ENCODE assay signal across 9 cellular contexts in genomic region chr3:46848271-46849097, GRCh38. TPM values are rescaled to one million over a fixed set of nuclear protein-coding genes. Genes with fewer than 3 reads are reported as not detected.
A peak's percentile ranks its signal among the peaks of the same experiment; 100 is the strongest.
DNase-seq lines count a peak whose midpoint lies in the region; ATAC-seq, FAIRE-seq and TF ChIP-seq lines count a peak whose summit lies in the region.
"Had no signal": no experiment of that assay in that cellular context is flagged by ENCODE, and none has a peak within 500 bp of the region (broad histone marks: within the 10 kb centered on the region; RNA-seq: fewer than 3 reads in every experiment).

No MANE protein-coding gene starts in this region.

- no peak overlapping the region; the same call in 1 of the 2 replicates for H3K27ac Mint-ChIP-seq in HFFc6
- no peak overlapping the region for H3K27ac Mint-ChIP-seq in activated naive CD8-positive, alpha-beta T cell treated with anti-CD3 and anti-CD28 coated beads for 36 hours

- DNase-seq in AG10803 (ENCODE audit: low read depth) (peak; percentile 38), HFFc6 (peak; percentile 38), keratinocyte (ENCODE audit: low read depth, low spot score) (no peak), aorta (peak; percentile 57 to 77), occipital lobe (lab: John Stamatoyannopoulos, UW) (no peak), NCI-H1436 treated with DMSO at 0.1 percent for 48 hours (lab: John Stamatoyannopoulos, UW) (no peak)
- peak; percentile 46 for DNase-seq in activated naive CD8-positive, alpha-beta T cell treated with anti-CD3 and anti-CD28 coated beads for 36 hours

- H2AFZ ChIP-seq in keratinocyte (ENCODE audit: control insufficient read depth, low read length) = no peak overlapping the region

- H3K4me3 ChIP-seq in AG10803 (ENCODE audit: low read length) = no peak overlapping the region
- H3K4me3 ChIP-seq in keratinocyte (ENCODE audit: control insufficient read depth in 2 of 3, extremely low read depth in 1 of 3, insufficient read depth in 2 of 3, low read depth in 1 of 3, low read length in 3 of 3) = no peak overlapping the region
- H3K4me3 ChIP-seq in aorta (ENCODE audit: low read length in 2 of 2) = no peak overlapping the region
- H3K4me3 ChIP-seq: body of pancreas had no signal

- H3K4me1 ChIP-seq in keratinocyte (ENCODE audit: control insufficient read depth, extremely low read depth, insufficient read depth, low read length) (peaks cover 5% of the 10 kb centered on the region), aorta (ENCODE audit: control insufficient read depth in 1 of 2, insufficient read depth in 2 of 2, low read length in 2 of 2) (no peaks in the 10 kb centered on the region)

- H3K9me3 ChIP-seq in keratinocyte (ENCODE audit: control insufficient read depth, low read depth, low read length) (no peaks in the 10 kb centered on the region), aorta (ENCODE audit: control insufficient read depth, low read length) (no peaks in the 10 kb centered on the region)
- H3K9me3 ChIP-seq: body of pancreas had no signal

- H3K27me3 Mint-ChIP-seq in HFFc6 (ENCODE audit: insufficient read depth) = peaks cover 17% of the 10 kb centered on the region
- H3K27me3 Mint-ChIP-seq in activated naive CD8-positive, alpha-beta T cell treated with anti-CD3 and anti-CD28 coated beads for 36 hours = peaks cover 5% of the 10 kb centered on the region

- no peaks in the 10 kb centered on the region; the same call in 1 of the 2 replicates for H3K9me3 Mint-ChIP-seq in HFFc6
- no peaks in the 10 kb centered on the region for H3K9me3 Mint-ChIP-seq in activated naive CD8-positive, alpha-beta T cell treated with anti-CD3 and anti-CD28 coated beads for 36 hours

- no peak for FAIRE-seq in keratinocyte (lab: Jason Lieb, UNC)

- no peak overlapping the region for H3K4me2 ChIP-seq in keratinocyte (ENCODE audit: control insufficient read depth, extremely low read depth, insufficient read depth, low read depth, low read length)

- peaks cover 18% of the 10 kb centered on the region for H3K4me1 Mint-ChIP-seq in HFFc6 (ENCODE audit: low read depth)
- no peaks in the 10 kb centered on the region for H3K4me1 Mint-ChIP-seq in activated naive CD8-positive, alpha-beta T cell treated with anti-CD3 and anti-CD28 coated beads for 36 hours

- no peaks in the 10 kb centered on the region for H4K20me1 ChIP-seq in keratinocyte (ENCODE audit: control insufficient read depth, extremely low read depth, insufficient read depth, low read length)

- TF ChIP-seq CTCF in AG10803 (conservative IDR thresholded peaks at IDR 0.05; ENCODE audit: low read length) (peak; percentile 56), HFFc6 (IDR thresholded peaks at IDR 0.05) (peak; percentile 78), keratinocyte (optimal IDR thresholded peaks at IDR 0.05 in 1 of 3, IDR thresholded peaks at IDR 0.05 in 1 of 3, conservative IDR thresholded peaks at IDR 0.05 in 1 of 3; ENCODE audit: extremely low read depth in 1 of 3, insufficient read depth in 2 of 3, low read length in 3 of 3) (peak in 2 of 3 experiments; percentile 57 to 61)

- ATAC-seq in aorta (ENCODE audit: low FRiP score) (no peak), GM21423 (IDR thresholded peaks at IDR 0.05; ENCODE audit: unreplicated experiment) (no peak)
- ATAC-seq: body of pancreas had no signal

- WGBS in aorta, 2 donors = 62 to 64% methylated on average over 14 of the region's 14 CpGs

- no peak overlapping the region for H3K4me3 Mint-ChIP-seq in HFFc6
- H3K4me3 Mint-ChIP-seq in activated naive CD8-positive, alpha-beta T cell treated with anti-CD3 and anti-CD28 coated beads for 36 hours = no peak overlapping the region

- intact Hi-C loops in aorta (cut with DNase I) = loop anchor here in 1 of 2 donors (5.0 kb wide), 1 partner anchor 141 kb away; no protein-coding TSS in a partner anchor

- no peaks in the 10 kb centered on the region for H3K36me3 Mint-ChIP-seq in HFFc6 (ENCODE audit: low read depth)
- no peaks in the 10 kb centered on the region for H3K36me3 Mint-ChIP-seq in activated naive CD8-positive, alpha-beta T cell treated with anti-CD3 and anti-CD28 coated beads for 36 hours

- no peak overlapping the region for H3K27ac ChIP-seq in keratinocyte (ENCODE audit: control insufficient read depth, insufficient read depth, low read length)
- no peak overlapping the region for H3K27ac ChIP-seq in aorta (ENCODE audit: low read depth in 1 of 2, low read length in 2 of 2)
- H3K27ac ChIP-seq: body of pancreas had no signal

- H3K9ac ChIP-seq in keratinocyte (ENCODE audit: control insufficient read depth, extremely low read depth, insufficient read depth, low read length) = no peak overlapping the region

- H3K27me3 ChIP-seq in keratinocyte (ENCODE audit: control insufficient read depth, extremely low read depth, insufficient read depth, low read length) (peaks cover 18% of the 10 kb centered on the region), aorta (ENCODE audit: control insufficient read depth in 1 of 2, insufficient read depth in 2 of 2, low read length in 1 of 2) (no peaks in the 10 kb centered on the region)
- H3K27me3 ChIP-seq: body of pancreas had no signal

- no peaks in the 10 kb centered on the region for H3K79me2 ChIP-seq in keratinocyte (ENCODE audit: control insufficient read depth, insufficient read depth, low read length)

- dilution Hi-C loops in keratinocyte (cut with MboI; ENCODE audit: extremely low pct_ligation_motif_present, low sequenced_read_pairs) = no loop called here

- H3K36me3 ChIP-seq in keratinocyte (ENCODE audit: control insufficient read depth in 2 of 2, extremely low read depth in 1 of 2, insufficient read depth in 2 of 2, low read length in 2 of 2) = no peaks in the 10 kb centered on the region
- no peaks in the 10 kb centered on the region for H3K36me3 ChIP-seq in aorta (ENCODE audit: control insufficient read depth in 1 of 2, insufficient read depth in 2 of 2, low read length in 1 of 2)

- H3K9me1 ChIP-seq in keratinocyte (ENCODE audit: control insufficient read depth, extremely low read depth, insufficient read depth, low read length) = no peaks in the 10 kb centered on the region

RNA-seq across cellular contexts. Expression of gene MYL3, which starts 14.8 kb away (rescaled TPM):
- total RNA-seq in HFFc6 (2021; fragmentation: NEBNext Ultra II Directional; extraction: Animal tissue kit (Norgen Biotek cat#: 25700)) = under 1 TPM in 2 of 6 experiments, not detected in 4; 0.30 to 0.31 TPM
- not detected for total RNA-seq in activated naive CD8-positive, alpha-beta T cell treated with anti-CD3 and anti-CD28 coated beads for 36 hours
- polyA plus RNA-seq in keratinocyte (not detected in 3 replicates), aorta (10 to 100 TPM in 1 of 2 donors, 1 to 10 TPM in 1; 2.6 to 14.3 TPM)
- polyA plus RNA-seq in keratinocyte (2011; ENCODE audit: low read depth) = not detected
- polyA plus RNA-seq in keratinocyte (2011; cell fraction: cytosol; rRNA removed) = not detected in 2 replicates
- polyA plus RNA-seq in keratinocyte (2011; cell fraction: nucleus; rRNA removed) = not detected in 2 replicates
- not detected in 2 replicates for polyA plus RNA-seq in keratinocyte (2012; ENCODE audit: low replicate concordance)
- not detected in 3 replicates for polyA minus RNA-seq in keratinocyte
- not detected for polyA minus RNA-seq in keratinocyte (2011; cell fraction: cytosol; rRNA and poly(A)+ RNA removed)
- not detected in 2 replicates for polyA minus RNA-seq in keratinocyte (2011; cell fraction: nucleus; rRNA and poly(A)+ RNA removed)
- total RNA-seq in aorta (1 to 10 TPM; 1.8 to 3.0 TPM), occipital lobe (not detected)

RNA-seq across cellular contexts. Expression of gene PTH1R, which starts 29.0 kb away (rescaled TPM):
- 1 to 10 TPM in 2 of 6 experiments, under 1 TPM in 3, not detected in 1; 0.09 to 1.4 (median 0.85) TPM for total RNA-seq in HFFc6 (2021; fragmentation: NEBNext Ultra II Directional; extraction: Animal tissue kit (Norgen Biotek cat#: 25700))
- total RNA-seq in activated naive CD8-positive, alpha-beta T cell treated with anti-CD3 and anti-CD28 coated beads for 36 hours = not detected
- polyA plus RNA-seq in keratinocyte (not detected in 3 replicates), aorta (10 to 100 TPM in 1 of 2 donors, 1 to 10 TPM in 1; 8.4 to 38.6 TPM)
- not detected for polyA plus RNA-seq in keratinocyte (2011; ENCODE audit: low read depth)
- polyA plus RNA-seq in keratinocyte (2011; cell fraction: cytosol; rRNA removed) = not detected in 2 replicates
- not detected in 2 replicates for polyA plus RNA-seq in keratinocyte (2011; cell fraction: nucleus; rRNA removed)
- not detected in 2 replicates for polyA plus RNA-seq in keratinocyte (2012; ENCODE audit: low replicate concordance)
- not detected in 3 replicates for polyA minus RNA-seq in keratinocyte
- polyA minus RNA-seq in keratinocyte (2011; cell fraction: cytosol; rRNA and poly(A)+ RNA removed) = not detected
- polyA minus RNA-seq in keratinocyte (2011; cell fraction: nucleus; rRNA and poly(A)+ RNA removed) = not detected in 2 replicates
- total RNA-seq in aorta (1 to 10 TPM; 6.6 to 6.7 TPM), occipital lobe (2.3 TPM)

Comparison
In these comparisons a context has a peak if more than half of its experiments do, and no peak if none do; other contexts are left out.
1. DNase-seq: peak in AG10803 (single experiment), HFFc6 (single experiment), activated naive CD8-positive, alpha-beta T cell treated with anti-CD3 and anti-CD28 coated beads for 36 hours (single experiment) and aorta (2 of 2); none in keratinocyte (single experiment), occipital lobe (single experiment) and NCI-H1436 treated with DMSO at 0.1 percent for 48 hours (single experiment).
2. Peak in every context shown above with its lines, with median percentiles within 50 percentile points of each other: CTCF ChIP-seq.